Comparison of ENCODE assay signal across 29 cellular contexts in genomic region chr1:43451157-43451591, GRCh38.
DNase-seq lines count a peak whose midpoint lies in the region; ATAC-seq, FAIRE-seq and TF ChIP-seq lines count a peak whose summit lies in the region.
"Had no signal": no experiment of that assay in that cellular context is flagged by ENCODE, and none has a peak within 500 bp of the region (broad histone marks: within the 10 kb centered on the region; RNA-seq: fewer than 3 reads in every experiment).

No MANE protein-coding gene starts in this region.

- H3K4me1 ChIP-seq in RWPE2 (ENCODE audit: insufficient read depth, poor library complexity, severe bottlenecking) = peaks cover 16% of the 10 kb centered on the region
- H3K4me1 ChIP-seq in stomach smooth muscle (ENCODE audit: control insufficient read depth, insufficient read depth, low read length) = peaks cover 20% of the 10 kb centered on the region
- H3K4me1 ChIP-seq: parathyroid adenoma had no signal

- no peaks in the 10 kb centered on the region for H3K9me3 ChIP-seq in RWPE2 (ENCODE audit: severe bottlenecking)
- H3K9me3 ChIP-seq in stomach smooth muscle (ENCODE audit: control insufficient read depth in 2 of 2, low read length in 2 of 2) = no peaks in the 10 kb centered on the region
- H3K9me3 ChIP-seq: gastrocnemius medialis, SJCRH30 had no signal

- DNase-seq in H54 (ENCODE audit: insufficient read length, low spot score) (no peak), RWPE2 (ENCODE audit: low spot score) (no peak), memory B cell (ENCODE audit: low spot score in 2 of 2) (no peak), middle frontal gyrus (ENCODE audit: extremely low spot score, low spot score) (no peak), T-helper 9 cell (no peak)
- DNase-seq: activated CD4-positive, alpha-beta memory T cell treated with anti-CD3 and anti-CD28 coated beads, Interleukin-2, amount 10 ng/mL, durations not matched to agents 7 days and 5 days; activated CD4-positive, alpha-beta T cell treated with anti-CD3 and anti-CD28 coated beads for 1 hour; activated effector memory CD4-positive, alpha-beta T cell treated with Interleukin-2 at 50 U/mL for 16 hours; activated naive CD8-positive, alpha-beta T cell treated with anti-CD3 and anti-CD28 coated beads, Interleukin-2, amount 10 ng/mL, durations not matched to agents 7 days and 5 days; caudate nucleus; cortex of kidney; DMS53; gastrocnemius medialis; midbrain; NCI-H1105; NCI-H187 treated with DMSO at 0.1 percent for 48 hours; NCI-H524 treated with DMSO at 0.1 percent for 48 hours; SJCRH30; stimulated activated CD4-positive, alpha-beta T cell treated with anti-CD3 and anti-CD28 coated beads, Interleukin-4, amount 100 ng/mL, for 1 hour had no signal

- TF ChIP-seq CTCF in RWPE2 (IDR thresholded peaks at IDR 0.05; ENCODE audit: poor library complexity, severe bottlenecking) = no peak

- no peaks in the 10 kb centered on the region for H3K27me3 ChIP-seq in RWPE2 (ENCODE audit: insufficient read depth, poor library complexity, severe bottlenecking)
- no peaks in the 10 kb centered on the region for H3K27me3 ChIP-seq in stomach smooth muscle (ENCODE audit: control insufficient read depth in 1 of 2, insufficient read depth in 2 of 2, low read length in 2 of 2)
- H3K27me3 ChIP-seq: gastrocnemius medialis, SJCRH30 had no signal

- no peak overlapping the region for H3K9ac ChIP-seq in stomach smooth muscle (ENCODE audit: low read length in 2 of 2)
- H3K9ac ChIP-seq: parathyroid adenoma had no signal

- TF ChIP-seq POLR2A in H54 (IDR thresholded peaks at IDR 0.05; ENCODE audit: low read depth, low read length) = peak; percentile 8; the same call in 1 of the 2 replicates

- no peak overlapping the region for H3K4me3 Mint-ChIP-seq in memory B cell
- H3K4me3 Mint-ChIP-seq: activated CD4-positive, alpha-beta memory T cell treated with anti-CD3 and anti-CD28 coated beads, Interleukin-2, amount 10 ng/mL, durations not matched to agents 7 days and 5 days; activated naive CD8-positive, alpha-beta T cell treated with anti-CD3 and anti-CD28 coated beads, Interleukin-2, amount 10 ng/mL, durations not matched to agents 7 days and 5 days; GM23338; natural killer cell treated with Interleukin-12 subunit alpha and Interleukin-12 subunit beta and Interleukin-15 and Interleukin-18, amount 100 ng/mL, for 72 hours had no signal

- no peak overlapping the region for H3K4me3 ChIP-seq in RWPE2 (ENCODE audit: severe bottlenecking)
- no peak overlapping the region for H3K4me3 ChIP-seq in stomach smooth muscle (ENCODE audit: low read length in 2 of 2)
- H3K4me3 ChIP-seq: gastrocnemius medialis, GM23338, SJCRH30 had no signal

- peaks cover 14% of the 10 kb centered on the region for H3K36me3 Mint-ChIP-seq in memory B cell

- H3K4me1 Mint-ChIP-seq in memory B cell = peaks cover 16% of the 10 kb centered on the region

- H3K36me3 ChIP-seq in RWPE2 (ENCODE audit: low read depth) = peaks cover 59% of the 10 kb centered on the region
- H3K36me3 ChIP-seq in stomach smooth muscle (ENCODE audit: control insufficient read depth in 2 of 2, insufficient read depth in 2 of 2, low read length in 2 of 2) = peaks cover 44 to 52% of the 10 kb centered on the region in 2 donors

- ATAC-seq in RWPE2 (ENCODE audit: low read depth) = no peak
- ATAC-seq in memory B cell (ENCODE audit: low read depth) = no peak
- ATAC-seq in HG02981 (IDR thresholded peaks at IDR 0.05; ENCODE audit: unreplicated experiment) = no peak
- ATAC-seq: gastrocnemius medialis; GM23338; natural killer cell treated with Interleukin-12 subunit alpha and Interleukin-12 subunit beta and Interleukin-15 and Interleukin-18, amount 100 ng/mL, for 72 hours; Panc1; right cardiac atrium had no signal

- H3K27ac ChIP-seq in RWPE2 (ENCODE audit: poor library complexity, severe bottlenecking) = peak overlapping the region; percentile 98
- H3K27ac ChIP-seq in stomach smooth muscle (ENCODE audit: low read length) = peak overlapping the region; percentile 78
- H3K27ac ChIP-seq: parathyroid adenoma, SJCRH30 had no signal

- no peaks in the 10 kb centered on the region for H3K9me3 Mint-ChIP-seq in memory B cell
- H3K9me3 Mint-ChIP-seq: activated CD4-positive, alpha-beta memory T cell treated with anti-CD3 and anti-CD28 coated beads, Interleukin-2, amount 10 ng/mL, durations not matched to agents 7 days and 5 days; activated naive CD8-positive, alpha-beta T cell treated with anti-CD3 and anti-CD28 coated beads, Interleukin-2, amount 10 ng/mL, durations not matched to agents 7 days and 5 days; natural killer cell treated with Interleukin-12 subunit alpha and Interleukin-12 subunit beta and Interleukin-15 and Interleukin-18, amount 100 ng/mL, for 72 hours had no signal

- peak overlapping the region; percentile 26 for H3K27ac Mint-ChIP-seq in memory B cell
- H3K27ac Mint-ChIP-seq: activated CD4-positive, alpha-beta memory T cell treated with anti-CD3 and anti-CD28 coated beads, Interleukin-2, amount 10 ng/mL, durations not matched to agents 7 days and 5 days; activated naive CD8-positive, alpha-beta T cell treated with anti-CD3 and anti-CD28 coated beads, Interleukin-2, amount 10 ng/mL, durations not matched to agents 7 days and 5 days; GM23338; natural killer cell treated with Interleukin-12 subunit alpha and Interleukin-12 subunit beta and Interleukin-15 and Interleukin-18, amount 100 ng/mL, for 72 hours had no signal

- no peak for FAIRE-seq in H54 (lab: Jason Lieb, UNC)
- FAIRE-seq: astrocyte, endometrium, TTC549 had no signal

- H3K27me3 Mint-ChIP-seq in memory B cell = no peaks in the 10 kb centered on the region
